Comparison of ENCODE assay signal across 8 cellular contexts in genomic region chr20:62804632-62805364, GRCh38. TPM values are rescaled to one million over a fixed set of nuclear protein-coding genes. Genes with fewer than 3 reads are reported as not detected.
A peak's percentile ranks its signal among the peaks of the same experiment; 100 is the strongest.
DNase-seq lines count a peak whose midpoint lies in the region; ATAC-seq and TF ChIP-seq lines count a peak whose summit lies in the region.

OGFR (plus strand) TSS chr20:62804835; CDS start chr20:62804860, 25 bp downstream.

- peak; percentile 63 for ATAC-seq in GM18511 (IDR thresholded peaks at IDR 0.05; ENCODE audit: unreplicated experiment)
- ATAC-seq in HG03520 (IDR thresholded peaks at IDR 0.05; ENCODE audit: unreplicated experiment), result no peak

- TF ChIP-seq CTCF in kidney epithelial cell (IDR thresholded peaks at IDR 0.05; ENCODE audit: insufficient read depth, low read length, poor library complexity, severe bottlenecking), result no peak

- DNase-seq in 8988T (peak; percentile 94), LoVo (ENCODE audit: low spot score) (peak; percentile 55), kidney epithelial cell (ENCODE audit: low read depth) (no peak)
- DNase-seq in activated CD4-positive, CD25-positive, alpha-beta regulatory T cell (lab: John Stamatoyannopoulos, UW), result peak; percentile 62 to 70 (median 66)
- peak; percentile 67 for DNase-seq in central memory CD4-positive, alpha-beta T cell
- DNase-seq in stimulated activated CD4-positive, alpha-beta T cell treated with anti-CD3 and anti-CD28 coated beads, Interleukin-1b, Interleukin-23, amount 100 ng/mL, for 24 hours (ENCODE audit: low read depth in 4 of 4, low spot score in 1 of 4), result peak; percentile 36 to 58 (median 49)

- peaks cover 1% of the 10 kb centered on the region for H3K36me3 ChIP-seq in kidney epithelial cell (ENCODE audit: control insufficient read depth, insufficient read depth, low read length)

- H3K27me3 ChIP-seq in kidney epithelial cell (ENCODE audit: control insufficient read depth, insufficient read depth, low read length), result no peaks in the 10 kb centered on the region

- peak within 1 kb of the TSS; percentile 64 for H3K4me3 ChIP-seq in kidney epithelial cell (ENCODE audit: low read depth, low read length)

RNA-seq across cellular contexts. Expression of gene OGFR, which starts in this region (rescaled TPM):
- total RNA-seq in kidney epithelial cell, result 54.4 and 61.3 TPM in 2 replicates
